Comparison of ENCODE assay signal across 18 cellular contexts in genomic region chr2:131517856-131518255, GRCh38. TPM values are rescaled to one million over a fixed set of nuclear protein-coding genes. Genes with fewer than 3 reads are reported as not detected.
"Had no signal": no experiment of that assay in that cellular context is flagged by ENCODE, and none has a peak within 500 bp of the region (broad histone marks: within the 10 kb centered on the region; RNA-seq: fewer than 3 reads in every experiment).

No MANE protein-coding gene starts in this region.

RNA-seq across cellular contexts. Expression of gene TUBA3D, which starts 41.9 kb away (rescaled TPM):
- total RNA-seq: activated CD4-positive, alpha-beta memory T cell treated with anti-CD3 and anti-CD28 coated beads, Interleukin-2, amount 10 ng/mL, durations not matched to agents 7 days and 5 days; activated CD4-positive, alpha-beta T cell treated with anti-CD3 and anti-CD28 coated beads for 36 hours; activated CD4-positive, alpha-beta T cell treated with anti-CD3 and anti-CD28 coated beads, Interleukin-2, amount 10 ng/mL, durations not matched to agents 7 days and 5 days; activated CD8-positive, alpha-beta memory T cell treated with anti-CD3 and anti-CD28 coated beads, Interleukin-2, amount 10 ng/mL, durations not matched to agents 7 days and 5 days; activated CD8-positive, alpha-beta T cell treated with anti-CD3 and anti-CD28 coated beads, Interleukin-2, amount 10 ng/mL, durations not matched to agents 7 days and 5 days; activated naive CD4-positive, alpha-beta T cell treated with anti-CD3 and anti-CD28 coated beads, Interleukin-2, amount 50 U/mL, for 72 hours; activated naive CD8-positive, alpha-beta T cell treated with anti-CD3 and anti-CD28 coated beads for 36 hours; activated T-helper 2 cell treated with anti-CD3 and anti-CD28 coated beads, Interferon-gamma antibody, Interleukin-2, Interleukin-4, amounts not matched to agents 10 μg/mL and 5 μg/mL and 100 μg/mL, durations not matched to agents 14 hours and 24 hours and 36 hours; adrenal gland; aorta; astrocyte; body of pancreas; breast epithelium; cardiac muscle cell; T-cell; T-helper 1 cell treated with Interleukin-12 subunit alpha and Interleukin-12 subunit beta and Interleukin-4 antibody, amounts not matched to agents 30 ng/mL and 1 ng/mL, for 36 hours; T-helper 17 cell; T-helper 2 cell treated with Interferon-gamma antibody and Interleukin-4, amounts not matched to agents 100 ng/mL and 5 ng/mL, for 36 hours had no signal
